Comparison of ENCODE assay signal across 13 cellular contexts in the genomic region with DNA sequence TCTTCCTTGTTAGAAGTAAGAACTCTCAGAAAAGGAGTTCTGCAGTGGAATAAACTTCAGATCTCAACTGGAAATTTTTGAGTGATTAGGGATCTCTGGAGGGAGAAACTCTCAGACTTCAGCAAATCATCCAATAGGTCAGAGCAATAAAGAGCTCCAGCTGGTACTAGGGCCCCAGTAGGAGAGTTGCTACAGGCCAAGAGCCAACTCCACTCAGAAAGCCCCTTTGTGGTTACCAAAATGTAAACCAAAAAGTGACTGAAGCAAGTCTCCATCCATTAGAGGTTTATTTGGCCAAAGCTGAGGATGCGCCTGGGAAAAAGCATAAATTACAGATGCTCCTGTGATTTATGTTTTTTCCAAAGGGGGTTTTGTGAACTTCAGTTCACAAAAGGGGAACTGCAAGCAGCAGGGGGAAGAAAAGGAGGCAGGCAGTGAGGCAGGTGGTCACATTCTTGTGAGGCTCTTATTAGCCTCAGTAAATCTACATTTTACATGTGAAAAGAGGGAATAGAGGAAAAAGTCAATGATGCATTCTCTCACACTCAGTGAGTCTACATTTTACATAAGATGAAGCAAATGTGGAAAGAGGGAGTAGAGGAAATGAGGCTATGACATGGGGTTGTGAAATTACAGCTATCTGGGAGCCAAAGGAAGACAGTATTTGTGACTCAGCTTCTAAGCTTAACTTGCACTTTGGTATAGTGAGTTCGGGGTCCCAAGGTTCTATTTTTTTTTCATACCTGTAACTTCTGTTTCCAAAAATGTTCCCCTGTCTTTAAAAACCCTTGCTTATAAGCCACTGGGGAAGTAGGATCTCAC.
DNase-seq lines count a peak whose midpoint lies in the region; ATAC-seq and TF ChIP-seq lines count a peak whose summit lies in the region.
"Had no signal": no experiment of that assay in that cellular context is flagged by ENCODE, and none has a peak within 500 bp of the region (broad histone marks: within the 10 kb centered on the region; RNA-seq: fewer than 3 reads in every experiment).

No MANE protein-coding gene starts in this region.

- peak; percentile 42 for DNase-seq in MCF 10A (ENCODE audit: unreplicated experiment)
- DNase-seq in breast epithelium (ENCODE audit: low spot score in 2 of 2) = no peak
- no peak for DNase-seq in PC-9
- DNase-seq in fibroblast of the conjunctiva (ENCODE audit: low read depth) = peak; percentile 22
- DNase-seq in stromal cell of bone marrow (ENCODE audit: low read depth) = peak; percentile 11
- DNase-seq in activated CD8-positive, alpha-beta memory T cell treated with anti-CD3 and anti-CD28 coated beads, Interleukin-2, amount 50 U/mL, for 4 hours = no peak
- DNase-seq in SK-N-DZ (ENCODE audit: low spot score) = no peak
- DNase-seq: 8988T; NK-92 treated with Interleukin-12 subunit alpha and Interleukin-12 subunit beta, amount 100 ng/mL, for 24 hours; right lobe of liver had no signal

- H3K9me3 ChIP-seq in breast epithelium (no peaks in the 10 kb centered on the region), PC-9 (ENCODE audit: insufficient read depth, low read depth) (peaks cover 3% of the 10 kb centered on the region; the same call in 1 of the 2 replicates)
- H3K9me3 ChIP-seq: right lobe of liver, tibial nerve had no signal

- H4K20me1 ChIP-seq in PC-9 (ENCODE audit: insufficient read depth) = no peaks in the 10 kb centered on the region

- no peaks in the 10 kb centered on the region for H3K27me3 ChIP-seq in breast epithelium
- H3K27me3 ChIP-seq in PC-9 (ENCODE audit: insufficient read depth, low read depth) = no peaks in the 10 kb centered on the region
- H3K27me3 ChIP-seq: right lobe of liver, tibial nerve had no signal

- POLR2A ChIA-PET in MCF 10A (lab: Yijun Ruan, JAX) = no interaction called here
- POLR2A ChIA-PET in PC-9 (lab: Charles Lee; ENCODE audit: unreplicated experiment) = no interaction called here

- no peaks in the 10 kb centered on the region for H3K4me1 Mint-ChIP-seq in MCF 10A (ENCODE audit: insufficient read depth, unreplicated experiment)

- H3K27me3 Mint-ChIP-seq in MCF 10A (ENCODE audit: insufficient read depth, unreplicated experiment) = peaks cover 10% of the 10 kb centered on the region

- no peak overlapping the region for H3K27ac Mint-ChIP-seq in MCF 10A (ENCODE audit: low read depth, unreplicated experiment)
- H3K27ac Mint-ChIP-seq: T-helper 2 cell treated with Interferon-gamma antibody and Interleukin-4, amounts not matched to agents 5 μg/mL and 100 μg/mL, for 36 hours had no signal

- CTCF ChIA-PET in MCF 10A (lab: Yijun Ruan, JAX) (interaction anchor here (1.1 kb wide), 1 partner anchor 96 kb away, joined by 3 read pairs; no protein-coding TSS in a partner anchor), PC-9 (lab: Charles Lee) (no interaction called here)

- peak overlapping the region; percentile 36; the same call in 1 of the 2 replicates for H2AFZ ChIP-seq in PC-9

- H3K79me2 ChIP-seq in PC-9 (ENCODE audit: low read depth) = no peaks in the 10 kb centered on the region

- H3K9me2 ChIP-seq in PC-9 (ENCODE audit: insufficient read depth) = no peaks in the 10 kb centered on the region

- H3F3A ChIP-seq in PC-9 (ENCODE audit: insufficient read depth, low read depth) = no peaks in the 10 kb centered on the region

- 0 out of 2 replicates have a peak overlapping the region, but pooled peaks have one; percentile 13 for H3K4me2 ChIP-seq in PC-9

- no peak overlapping the region for H3K4me3 Mint-ChIP-seq in MCF 10A (ENCODE audit: unreplicated experiment)
- H3K4me3 Mint-ChIP-seq: T-helper 2 cell treated with Interferon-gamma antibody and Interleukin-4, amounts not matched to agents 5 μg/mL and 100 μg/mL, for 36 hours had no signal

- no peak for ATAC-seq in GM21367 (IDR thresholded peaks at IDR 0.05; ENCODE audit: unreplicated experiment)
- ATAC-seq: right lobe of liver had no signal

- H3K4me3 ChIP-seq in breast epithelium (no peak overlapping the region), PC-9 (no peak overlapping the region)
- H3K4me3 ChIP-seq: right lobe of liver, tibial nerve had no signal

- H3K27ac ChIP-seq in breast epithelium = no peak overlapping the region
- H3K27ac ChIP-seq in PC-9 = no peak overlapping the region; the same call in 1 of the 2 replicates
- H3K27ac ChIP-seq: right lobe of liver, tibial nerve had no signal

- TF ChIP-seq POLR2A in breast epithelium (IDR thresholded peaks at IDR 0.05) = no peak

- intact Hi-C loops in MCF 10A (cut with micrococcal nuclease) (no loop called here), breast epithelium (cut with DNase I; ENCODE audit: low total_unique reads) (no loop called here), PC-9 (cut with micrococcal nuclease; ENCODE audit: unreplicated experiment) (no loop called here)

- TF ChIP-seq CTCF in MCF 10A (IDR thresholded peaks at IDR 0.05; ENCODE audit: unreplicated experiment) = no peak
- TF ChIP-seq CTCF in breast epithelium (IDR thresholded peaks at IDR 0.05) = no peak
- no peak for TF ChIP-seq CTCF in PC-9 (conservative IDR thresholded peaks at IDR 0.05)

- BruUV-seq in MCF 10A (replicated peaks; lab: Mats Ljungman, UMichigan) (no TSS peak), PC-9 (replicated peaks; lab: Mats Ljungman, UMichigan) (no TSS peak)

- H3K9me3 Mint-ChIP-seq in MCF 10A (ENCODE audit: unreplicated experiment) = no peaks in the 10 kb centered on the region
- H3K9me3 Mint-ChIP-seq: T-helper 2 cell treated with Interferon-gamma antibody and Interleukin-4, amounts not matched to agents 5 μg/mL and 100 μg/mL, for 36 hours had no signal

- H3K36me3 ChIP-seq in breast epithelium (no peaks in the 10 kb centered on the region), PC-9 (ENCODE audit: low read depth) (no peaks in the 10 kb centered on the region)
- H3K36me3 ChIP-seq: right lobe of liver, tibial nerve had no signal

- no peaks in the 10 kb centered on the region for H3K36me3 Mint-ChIP-seq in MCF 10A (ENCODE audit: insufficient read depth, unreplicated experiment)

- H3K4me1 ChIP-seq in breast epithelium (no peaks in the 10 kb centered on the region), PC-9 (replicated peaks; ENCODE audit: insufficient read depth) (peaks cover 18% of the 10 kb centered on the region)
- H3K4me1 ChIP-seq: right lobe of liver, tibial nerve had no signal

Comparison
In these comparisons a context has a peak if more than half of its experiments do, and no peak if none do; other contexts are left out.
1. DNase-seq: peak in MCF 10A (single experiment), fibroblast of the conjunctiva (single experiment) and stromal cell of bone marrow (single experiment); none in breast epithelium (0 of 2), PC-9 (0 of 2), activated CD8-positive, alpha-beta memory T cell treated with anti-CD3 and anti-CD28 coated beads, Interleukin-2, amount 50 U/mL, for 4 hours (single experiment) and SK-N-DZ (single experiment).